Comparison of ENCODE assay signal across 8 cellular contexts in genomic region chr1:84996846-84997666, GRCh38. TPM values are rescaled to one million over a fixed set of nuclear protein-coding genes. Genes with fewer than 3 reads are reported as not detected.
DNase-seq lines count a peak whose midpoint lies in the region; ATAC-seq, FAIRE-seq and TF ChIP-seq lines count a peak whose summit lies in the region.

MCOLN2 (minus strand) TSS chr1:84997113; CDS start chr1:84996872, 241 bp downstream.

- H3K9me1 ChIP-seq in K562 (ENCODE audit: control insufficient read depth, insufficient read depth, low read length), result no peaks in the 10 kb centered on the region

- POLR2A ChIA-PET in K562 (lab: Yijun Ruan, JAX), result no interaction called here

- peak within 1 kb of the TSS; percentile 85 for H2AFZ ChIP-seq in SU-DHL-6 (ENCODE audit: low read depth, low read length, severe bottlenecking)
- peak within 1 kb of the TSS; percentile 32; the same call in 1 of the 2 replicates for H2AFZ ChIP-seq in K562 (ENCODE audit: low read depth, low read length)

- H3K79me2 ChIP-seq in SU-DHL-6 (ENCODE audit: insufficient read depth, low read length), result peaks cover 34% of the 10 kb centered on the region
- no peaks in the 10 kb centered on the region for H3K79me2 ChIP-seq in K562 (ENCODE audit: control insufficient read depth, insufficient read depth, low read length)

- no TSS peak for BruUV-seq in K562 (replicated peaks; lab: Mats Ljungman, UMichigan)

- ATAC-seq in GM21360 (IDR thresholded peaks at IDR 0.05; ENCODE audit: unreplicated experiment), result peak; percentile 37
- peak; percentile 96 for ATAC-seq in K562

- DNase-seq in DMS79 treated with DMSO at 0.1 percent for 48 hours (lab: John Stamatoyannopoulos, UW) (peak; percentile 65), HL-60 (ENCODE audit: low read depth in 1 of 2, low spot score in 1 of 2) (no peak), K562 (ENCODE audit: extremely low read depth in 1 of 4, low spot score in 3 of 4) (peak; percentile 7 to 61 (median 56)), islet precursor cell (peak; percentile 75), SHP77 (lab: John Stamatoyannopoulos, UW) (no peak)
- peak; percentile 27 to 39 for DNase-seq in stimulated activated CD4-positive, alpha-beta T cell treated with anti-CD3 and anti-CD28 coated beads, Interleukin-1b, Interleukin-23, amount 100 ng/mL, for 4 hours (ENCODE audit: low read depth in 2 of 2)

- no peaks in the 10 kb centered on the region for H4K20me1 ChIP-seq in SU-DHL-6 (ENCODE audit: low read depth, low read length)
- no peaks in the 10 kb centered on the region for H4K20me1 ChIP-seq in K562 (replicated peaks; ENCODE audit: control insufficient read depth, insufficient read depth, low read length)

- H3K9me3 ChIP-seq in SU-DHL-6 (ENCODE audit: insufficient read depth, low read length), result no peaks in the 10 kb centered on the region
- no peaks in the 10 kb centered on the region for H3K9me3 ChIP-seq in K562 (replicated peaks; ENCODE audit: control insufficient read depth, insufficient read depth, low read depth, low read length)

- H3K4me2 ChIP-seq in SU-DHL-6 (ENCODE audit: low read depth, low read length, poor library complexity, severe bottlenecking), result peak within 1 kb of the TSS; percentile 99
- H3K4me2 ChIP-seq in K562 (ENCODE audit: insufficient read depth, low read length), result no peak within 1 kb of the TSS

- CTCF ChIA-PET in K562 (lab: Yijun Ruan, JAX; ENCODE audit: low intra/inter-chr PET ratio), result no interaction called here

- no peak for TF ChIP-seq CTCF in HL-60 (IDR thresholded peaks at IDR 0.05; ENCODE audit: insufficient read depth, low read length)
- TF ChIP-seq CTCF in SU-DHL-6 (IDR thresholded peaks at IDR 0.05; ENCODE audit: insufficient read depth, low read length, poor library complexity, severe bottlenecking), result no peak
- no peak for TF ChIP-seq CTCF in K562 (IDR thresholded peaks at IDR 0.05 in 2 of 3, conservative IDR thresholded peaks at IDR 0.05 in 1 of 3; ENCODE audit: insufficient read depth in 2 of 3, low read depth in 1 of 3, low read length in 3 of 3)

- peaks cover 31% of the 10 kb centered on the region for H3K27me3 ChIP-seq in HL-60 (ENCODE audit: insufficient read depth, poor library complexity, severe bottlenecking)
- H3K27me3 ChIP-seq in SU-DHL-6 (ENCODE audit: low read length), result no peaks in the 10 kb centered on the region
- peaks cover 12 to 26% of the 10 kb centered on the region in 2 experiments; a peak in 3 of 5 replicates for H3K27me3 ChIP-seq in K562 (ENCODE audit: control insufficient read depth in 2 of 2, insufficient read depth in 2 of 2, low read length in 2 of 2)

- TF ChIP-seq POLR2A in K562 (conservative IDR thresholded peaks at IDR 0.05), result no peak

- no peaks in the 10 kb centered on the region for H3K36me3 ChIP-seq in SU-DHL-6 (ENCODE audit: low read length)
- no peaks in the 10 kb centered on the region for H3K36me3 ChIP-seq in K562 (ENCODE audit: control insufficient read depth, insufficient read depth, low read length)

- H3K4me3 ChIP-seq in HL-60 (replicated peaks; ENCODE audit: insufficient read depth, low read length), result peak within 1 kb of the TSS; percentile 37
- peak within 1 kb of the TSS; percentile 83 for H3K4me3 ChIP-seq in SU-DHL-6 (ENCODE audit: insufficient read depth, low read length, poor library complexity, severe bottlenecking)
- peak within 1 kb of the TSS; percentile 18; the same call in 1 of the 2 replicates for H3K4me3 ChIP-seq in K562

- WGBS in K562 (ENCODE audit: insufficient coverage, low coverage, missing lambda C conversion rate), result 31% methylated on average over 41 of the region's 87 CpGs

- intact Hi-C loops in K562 (cut with micrococcal nuclease), result loop anchor here (2.0 kb wide), 1 partner anchor 52 kb away; no protein-coding TSS in a partner anchor

- no peak for TF ChIP-seq RAD21 in K562 (CRISPR knock-in tag; conservative IDR thresholded peaks at IDR 0.05 in 1 of 2, IDR thresholded peaks at IDR 0.05 in 1 of 2)

- no peak within 1 kb of the TSS for H3K27ac ChIP-seq in HL-60 (replicated peaks)
- H3K27ac ChIP-seq in SU-DHL-6 (ENCODE audit: low read depth, low read length), result peak within 1 kb of the TSS; percentile 88
- no peak within 1 kb of the TSS for H3K27ac ChIP-seq in K562 (ENCODE audit: extremely low read depth, low read depth, low read length)

- in situ Hi-C loops in K562 (cut with MboI), result no loop called here

- H3K4me1 ChIP-seq in K562 (replicated peaks in 1 of 2; ENCODE audit: control insufficient read depth in 2 of 2, insufficient read depth in 2 of 2, low read length in 2 of 2), result peaks cover 0 to 13% of the 10 kb centered on the region in 2 experiments; a peak in 2 of 5 replicates

- TF ChIP-seq EP300 in K562 (IDR thresholded peaks at IDR 0.05; ENCODE audit: low read length), result no peak

- no peaks in the 10 kb centered on the region for H3K9me2 ChIP-seq in SU-DHL-6 (replicated peaks; ENCODE audit: insufficient read depth, low read length)

- FAIRE-seq in K562 (lab: Jason Lieb, UNC), result no peak

- H3F3A ChIP-seq in SU-DHL-6 (ENCODE audit: insufficient read depth), result peaks cover 10% of the 10 kb centered on the region; the same call in 1 of the 2 replicates

- H3K9ac ChIP-seq in SU-DHL-6 (ENCODE audit: low read length), result peak within 1 kb of the TSS; percentile 73
- H3K9ac ChIP-seq in K562 (ENCODE audit: insufficient read depth in 1 of 2, low read depth in 2 of 2, low read length in 2 of 2), result no peak within 1 kb of the TSS

TF ChIP-seq in K562, 482 proteins besides CTCF, POLR2A, EP300 and RAD21:
- TF ChIP-seq SIRT6 (IDR thresholded peaks at IDR 0.05; ENCODE audit: low read depth, low read length), result no peak
- TF ChIP-seq, protein P1, sequence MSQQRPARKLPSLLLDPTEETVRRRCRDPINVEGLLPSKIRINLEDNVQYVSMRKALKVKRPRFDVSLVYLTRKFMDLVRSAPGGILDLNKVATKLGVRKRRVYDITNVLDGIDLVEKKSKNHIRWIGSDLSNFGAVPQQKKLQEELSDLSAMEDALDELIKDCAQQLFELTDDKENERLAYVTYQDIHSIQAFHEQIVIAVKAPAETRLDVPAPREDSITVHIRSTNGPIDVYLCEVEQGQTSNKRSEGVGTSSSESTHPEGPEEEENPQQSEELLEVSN (IDR thresholded peaks at IDR 0.05; ENCODE audit: borderline replicate concordance in 1 of 2, extremely low read depth in 1 of 2, insufficient read depth in 1 of 2, insufficient read length in 1 of 2, low read depth in 1 of 2, low read length in 1 of 2, poor library complexity in 1 of 2, severe bottlenecking in 1 of 2), result peak in 1 of 2 experiments; percentile 42

RNA-seq across cellular contexts. Expression of gene MCOLN2, which starts in this region (rescaled TPM):
- total RNA-seq in K562 (2011; cell fraction: chromatin; rRNA removed; ENCODE audit: low replicate concordance), result not detected in 2 replicates
- total RNA-seq in K562 (2011; cell fraction: nucleolus; rRNA removed), result not detected in 2 replicates
- total RNA-seq in K562 (2011; cell fraction: nucleoplasm; rRNA removed), result not detected in 2 replicates
- total RNA-seq in K562 (2014; rRNA removed), result not detected in 2 replicates
- not detected in 2 replicates for total RNA-seq in K562 (2014; rRNA removed; fragmentation: Illumina TruSeq; extraction: Trizol)
- total RNA-seq in K562 (2015; rRNA removed; fragmentation: Illumina TruSeq; extraction: Trizol), result not detected in 2 replicates
- 0.18 and 0.27 TPM in 2 replicates for total RNA-seq in K562 (2021)
- polyA plus RNA-seq in K562 (2011; rRNA removed), result not detected in 2 replicates
- polyA plus RNA-seq in K562 (2011; cell fraction: cytosol; rRNA removed), result not detected in 2 replicates
- not detected in 2 replicates for polyA plus RNA-seq in K562 (2011; cell fraction: nucleus; rRNA removed)
- polyA plus RNA-seq in K562 (2012), result not detected in 2 replicates
- polyA plus RNA-seq in K562 (2014; fragmentation: Illumina TruSeq; extraction: Trizol), result not detected in 2 replicates
- polyA plus RNA-seq in K562 (2014; fragmentation: Nextera tagmentation; extraction: Ambion mirVana), result not detected
- not detected in 2 replicates for polyA plus RNA-seq in K562 (2014; rRNA removed)
- not detected in 2 replicates for polyA minus RNA-seq in K562 (2011; rRNA and poly(A)+ RNA removed)
- polyA minus RNA-seq in K562 (2011; cell fraction: cytosol; rRNA and poly(A)+ RNA removed), result not detected in 2 replicates
- not detected in 2 replicates for polyA minus RNA-seq in K562 (2011; cell fraction: nucleus; rRNA and poly(A)+ RNA removed)

Comparison
In these comparisons a context has a peak if more than half of its experiments do, and no peak if none do; other contexts are left out.
1. Peak in DNase-seq, ATAC-seq and H3K4me3 ChIP-seq in K562; RNA of the gene not detected or under 1 TPM.
2. DNase-seq: peak in DMS79 treated with DMSO at 0.1 percent for 48 hours (single experiment), islet precursor cell (single experiment) and stimulated activated CD4-positive, alpha-beta T cell treated with anti-CD3 and anti-CD28 coated beads, Interleukin-1b, Interleukin-23, amount 100 ng/mL, for 4 hours (2 of 2); none in HL-60 (0 of 2) and SHP77 (0 of 2).
3. H3K4me3 ChIP-seq: peak in every context shown above with its lines; median percentile 83 in SU-DHL-6; 37 in HL-60; 18 in K562.